ENCODE assay signal across 11 cellular contexts in genomic region chr1:1538989-1539309, GRCh38. TPM values are rescaled to one million over a fixed set of nuclear protein-coding genes. Genes with fewer than 3 reads are reported as not detected.
A peak's percentile ranks its signal among the peaks of the same experiment; 100 is the strongest.
DNase-seq lines count a peak whose midpoint lies in the region; ATAC-seq and TF ChIP-seq lines count a peak whose summit lies in the region.
"Had no signal": no experiment of that assay in that cellular context is flagged by ENCODE, and none has a peak within 500 bp of the region (broad histone marks: within the 10 kb centered on the region; RNA-seq: fewer than 3 reads in every experiment).

No MANE protein-coding gene starts in this region.

- peak overlapping the region; percentile 77 for H3K4me2 ChIP-seq in BLaER1

- ATAC-seq in gastroesophageal sphincter (no peak), GM18511 (IDR thresholded peaks at IDR 0.05; ENCODE audit: unreplicated experiment) (no peak), GM18498 (IDR thresholded peaks at IDR 0.05; ENCODE audit: unreplicated experiment) (no peak)

- H3K27ac Mint-ChIP-seq in progenitor cell of endocrine pancreas = no peak overlapping the region
- no peak overlapping the region for H3K27ac Mint-ChIP-seq in activated naive CD8-positive, alpha-beta T cell treated with anti-CD3 and anti-CD28 coated beads for 36 hours

- H3K27me3 Mint-ChIP-seq in progenitor cell of endocrine pancreas = no peaks in the 10 kb centered on the region
- H3K27me3 Mint-ChIP-seq in activated naive CD8-positive, alpha-beta T cell treated with anti-CD3 and anti-CD28 coated beads for 36 hours = no peaks in the 10 kb centered on the region

- H3K4me3 ChIP-seq in BLaER1 = peak overlapping the region; percentile 59
- H3K4me3 ChIP-seq in WERI-Rb-1 (ENCODE audit: low read depth, low read length) = peak overlapping the region; percentile 40
- peak overlapping the region in 1 of 2 donors; percentile 87 for H3K4me3 ChIP-seq in gastroesophageal sphincter

- TF ChIP-seq POLR2A in gastroesophageal sphincter (IDR thresholded peaks at IDR 0.05) = no peak

- WGBS in gastroesophageal sphincter (ENCODE audit: low coverage in 1 of 2), 2 donors = 93% methylated on average over 6 of the region's 18 CpGs; no CpG with 5 or more reads in 1 of the 2 donors

- H3K36me3 Mint-ChIP-seq in progenitor cell of endocrine pancreas (ENCODE audit: insufficient read depth) = peaks cover 4% of the 10 kb centered on the region
- H3K36me3 Mint-ChIP-seq in activated naive CD8-positive, alpha-beta T cell treated with anti-CD3 and anti-CD28 coated beads for 36 hours = peaks cover 6% of the 10 kb centered on the region

- TF ChIP-seq EP300 in gastroesophageal sphincter (IDR thresholded peaks at IDR 0.05) = no peak

- peaks cover 62% of the 10 kb centered on the region for H4K20me1 ChIP-seq in BLaER1

- no peak overlapping the region for H3K27ac ChIP-seq in BLaER1
- no peak overlapping the region for H3K27ac ChIP-seq in WERI-Rb-1
- H3K27ac ChIP-seq in gastroesophageal sphincter = peak overlapping the region in 3 of 4 donors; percentile 68 to 82 (median 79)

- no peaks in the 10 kb centered on the region for H3K4me1 Mint-ChIP-seq in progenitor cell of endocrine pancreas (ENCODE audit: low read depth)
- peaks cover 1% of the 10 kb centered on the region for H3K4me1 Mint-ChIP-seq in activated naive CD8-positive, alpha-beta T cell treated with anti-CD3 and anti-CD28 coated beads for 36 hours

- peaks cover 30% of the 10 kb centered on the region for H3K27me3 ChIP-seq in BLaER1
- no peaks in the 10 kb centered on the region for H3K27me3 ChIP-seq in WERI-Rb-1 (ENCODE audit: insufficient read depth, low read depth, severe bottlenecking)
- H3K27me3 ChIP-seq in gastroesophageal sphincter = no peaks in the 10 kb centered on the region

- no peak overlapping the region for H3K9ac ChIP-seq in BLaER1

- TF ChIP-seq CTCF in WERI-Rb-1 (IDR thresholded peaks at IDR 0.05; ENCODE audit: low read depth, low read length) = no peak
- no peak for TF ChIP-seq CTCF in gastroesophageal sphincter (IDR thresholded peaks at IDR 0.05)
- no peak for TF ChIP-seq CTCF in progenitor cell of endocrine pancreas (IDR thresholded peaks at IDR 0.05; ENCODE audit: unreplicated experiment)

- peak overlapping the region; percentile 30 for H3K4me3 Mint-ChIP-seq in progenitor cell of endocrine pancreas (ENCODE audit: low read depth)
- H3K4me3 Mint-ChIP-seq in activated naive CD8-positive, alpha-beta T cell treated with anti-CD3 and anti-CD28 coated beads for 36 hours = no peak overlapping the region

- no peaks in the 10 kb centered on the region for H3K9me3 Mint-ChIP-seq in progenitor cell of endocrine pancreas (ENCODE audit: low read depth)
- no peaks in the 10 kb centered on the region for H3K9me3 Mint-ChIP-seq in activated naive CD8-positive, alpha-beta T cell treated with anti-CD3 and anti-CD28 coated beads for 36 hours

- DNase-seq in WERI-Rb-1 = no peak
- no peak for DNase-seq in progenitor cell of endocrine pancreas (ENCODE audit: low spot score, unreplicated experiment)
- DNase-seq in activated naive CD8-positive, alpha-beta T cell treated with anti-CD3 and anti-CD28 coated beads for 36 hours = no peak
- no peak for DNase-seq in NCI-H146 (lab: John Stamatoyannopoulos, UW)
- DNase-seq: COR-L47, NCI-H2029 treated with DMSO at 0.1 percent for 48 hours, occipital lobe had no signal

- peaks cover 44% of the 10 kb centered on the region for H3K36me3 ChIP-seq in BLaER1
- peaks cover 51% of the 10 kb centered on the region for H3K36me3 ChIP-seq in WERI-Rb-1
- H3K36me3 ChIP-seq in gastroesophageal sphincter = peaks cover 0 to 43% of the 10 kb centered on the region in 2 donors

- no peaks in the 10 kb centered on the region for H3K9me3 ChIP-seq in BLaER1
- H3K9me3 ChIP-seq in WERI-Rb-1 (ENCODE audit: severe bottlenecking) = no peaks in the 10 kb centered on the region
- H3K9me3 ChIP-seq in gastroesophageal sphincter = no peaks in the 10 kb centered on the region

- H3K4me1 ChIP-seq in BLaER1 (peaks cover 24% of the 10 kb centered on the region), gastroesophageal sphincter (peaks cover 0 to 52% (median 14%) of the 10 kb centered on the region in 3 donors)

RNA-seq across cellular contexts. Expression of gene TMEM240, which starts 1.5 kb away (rescaled TPM):
- total RNA-seq in gastroesophageal sphincter = 10 to 100 TPM; 12.0 to 18.1 (median 14.4) TPM
- 5.1 and 6.6 TPM in 2 replicates for total RNA-seq in progenitor cell of endocrine pancreas
- total RNA-seq in activated naive CD8-positive, alpha-beta T cell treated with anti-CD3 and anti-CD28 coated beads for 36 hours = under 1 TPM in 1 of 2 experiments, not detected in 1; 0.88 TPM

RNA-seq across cellular contexts. Expression of gene ATAD3A, which starts 27.0 kb away (rescaled TPM):
- total RNA-seq in gastroesophageal sphincter (10 to 100 TPM; 14.9 to 32.9 (median 19.1) TPM), progenitor cell of endocrine pancreas (37.4 and 38.8 TPM in 2 replicates)
- 10 to 100 TPM; 87.9 to 89.2 TPM for total RNA-seq in activated naive CD8-positive, alpha-beta T cell treated with anti-CD3 and anti-CD28 coated beads for 36 hours

RNA-seq across cellular contexts. Expression of gene SSU72, which starts 35.7 kb away (rescaled TPM):
- 100 to 1,000 TPM in 2 of 4 donors, 10 to 100 TPM in 2; 90.5 to 109 (median 98.9) TPM for total RNA-seq in gastroesophageal sphincter
- 114 and 118 TPM in 2 replicates for total RNA-seq in progenitor cell of endocrine pancreas
- total RNA-seq in activated naive CD8-positive, alpha-beta T cell treated with anti-CD3 and anti-CD28 coated beads for 36 hours = 100 to 1,000 TPM; 124 to 131 TPM

Comparison
In these comparisons a context has a peak if more than half of its experiments do, and no peak if none do; other contexts are left out.
1. H3K27ac ChIP-seq: peak in gastroesophageal sphincter (3 of 4); none in BLaER1 (single experiment) and WERI-Rb-1 (single experiment).